In the genomic region with DNA sequence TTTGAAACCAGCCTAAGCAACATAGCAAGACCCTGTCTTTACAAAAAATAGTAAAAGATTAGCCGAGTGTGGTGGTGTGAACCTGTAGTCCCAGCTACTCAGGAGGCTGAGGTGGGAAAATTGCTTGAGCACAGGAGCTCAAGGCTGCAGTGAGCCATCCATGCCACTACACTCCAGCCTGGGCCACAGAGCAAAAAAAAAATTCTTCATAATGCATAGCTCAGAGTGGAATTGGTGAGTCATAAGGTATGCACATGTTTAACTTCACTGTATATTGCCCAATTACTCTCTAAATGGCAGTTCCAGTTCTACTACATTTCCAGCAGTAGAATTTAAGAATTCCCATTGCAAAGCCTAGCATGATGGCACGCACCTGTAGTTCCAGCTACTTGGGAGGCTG, we compare ENCODE assay signal across 10 cellular contexts. TPM values are rescaled to one million over a fixed set of nuclear protein-coding genes. Genes with fewer than 3 reads are reported as not detected.
A peak's percentile ranks its signal among the peaks of the same experiment; 100 is the strongest.
DNase-seq lines count a peak whose midpoint lies in the region; ATAC-seq lines count a peak whose summit lies in the region.
"Had no signal": no experiment of that assay in that cellular context is flagged by ENCODE, and none has a peak within 500 bp of the region (broad histone marks: within the 10 kb centered on the region; RNA-seq: fewer than 3 reads in every experiment).

No MANE protein-coding gene starts in this region.

- H3K27ac Mint-ChIP-seq in activated CD8-positive, alpha-beta memory T cell treated with anti-CD3 and anti-CD28 coated beads, Interleukin-2, amount 10 ng/mL, durations not matched to agents 7 days and 5 days, result no peak overlapping the region
- H3K27ac Mint-ChIP-seq: CD4-positive, CD25-positive, alpha-beta regulatory T cell had no signal

- ATAC-seq in stimulated activated naive CD8-positive, alpha-beta T cell treated with anti-CD3 and anti-CD28 coated beads, Interleukin-15, Interleukin-2, amounts not matched to agents 100 U/mL and 50 U/mL, for 24 hours, result peak; percentile 50
- ATAC-seq in HG03521 (IDR thresholded peaks at IDR 0.05; ENCODE audit: unreplicated experiment) (no peak), left ventricle myocardium superior (no peak)
- no peak for ATAC-seq in activated CD8-positive, alpha-beta memory T cell treated with anti-CD3 and anti-CD28 coated beads, Interleukin-2, amount 10 ng/mL, durations not matched to agents 7 days and 5 days

- peaks cover 2% of the 10 kb centered on the region for H3K36me3 Mint-ChIP-seq in activated CD8-positive, alpha-beta memory T cell treated with anti-CD3 and anti-CD28 coated beads, Interleukin-2, amount 10 ng/mL, durations not matched to agents 7 days and 5 days
- H3K36me3 Mint-ChIP-seq: CD4-positive, CD25-positive, alpha-beta regulatory T cell had no signal

- peak; percentile 28 for DNase-seq in activated effector memory CD4-positive, alpha-beta T cell treated with anti-CD3 and anti-CD28 coated beads, Interleukin-2, amount 50 U/mL, for 16 hours
- DNase-seq in activated effector memory CD4-positive, alpha-beta T cell treated with Interleukin-2 at 50 U/mL for 16 hours, result no peak
- DNase-seq in OCI-M1 (lab: John Stamatoyannopoulos, UW) (peak; percentile 68), epithelial cell of prostate (ENCODE audit: low read depth, low spot score) (peak; percentile 92), left ventricle myocardium superior (no peak)
- DNase-seq in stimulated activated naive CD8-positive, alpha-beta T cell treated with anti-CD3 and anti-CD28 coated beads, Interleukin-15, Interleukin-2, amounts not matched to agents 100 U/mL and 50 U/mL, for 24 hours, result peak; percentile 11
- DNase-seq in activated CD8-positive, alpha-beta memory T cell treated with anti-CD3 and anti-CD28 coated beads, Interleukin-2, amount 10 ng/mL, durations not matched to agents 7 days and 5 days, result no peak
- DNase-seq: CD4-positive, CD25-positive, alpha-beta regulatory T cell; NCI-H345 had no signal

- no peaks in the 10 kb centered on the region for H3K9me3 Mint-ChIP-seq in activated CD8-positive, alpha-beta memory T cell treated with anti-CD3 and anti-CD28 coated beads, Interleukin-2, amount 10 ng/mL, durations not matched to agents 7 days and 5 days (ENCODE audit: low read depth)

- no peak overlapping the region for H3K4me3 Mint-ChIP-seq in activated CD8-positive, alpha-beta memory T cell treated with anti-CD3 and anti-CD28 coated beads, Interleukin-2, amount 10 ng/mL, durations not matched to agents 7 days and 5 days
- H3K4me3 Mint-ChIP-seq: CD4-positive, CD25-positive, alpha-beta regulatory T cell had no signal

- intact Hi-C loops in left ventricle myocardium superior (cut with micrococcal nuclease), result no loop called here

- CTCF ChIA-PET in activated CD8-positive, alpha-beta memory T cell treated with anti-CD3 and anti-CD28 coated beads, Interleukin-2, amount 10 ng/mL, durations not matched to agents 7 days and 5 days (lab: Charles Lee), result interaction anchor here (0.7 to 2.5 kb wide), 4 partner anchors 16 to 50 kb away, joined by 3 to 10 read pairs (median 4); no protein-coding TSS in a partner anchor

- H3K27me3 Mint-ChIP-seq in activated CD8-positive, alpha-beta memory T cell treated with anti-CD3 and anti-CD28 coated beads, Interleukin-2, amount 10 ng/mL, durations not matched to agents 7 days and 5 days, result no peaks in the 10 kb centered on the region

- H3K27ac ChIP-seq in epithelial cell of prostate, result peak overlapping the region; percentile 42

- peaks cover 23% of the 10 kb centered on the region for H3K4me1 Mint-ChIP-seq in activated CD8-positive, alpha-beta memory T cell treated with anti-CD3 and anti-CD28 coated beads, Interleukin-2, amount 10 ng/mL, durations not matched to agents 7 days and 5 days

RNA-seq across cellular contexts. Expression of gene CLIP1, which starts 26.8 kb away (rescaled TPM):
- total RNA-seq in activated CD8-positive, alpha-beta memory T cell treated with anti-CD3 and anti-CD28 coated beads, Interleukin-2, amount 10 ng/mL, durations not matched to agents 7 days and 5 days, result 10 to 100 TPM; 56.2 to 75.7 TPM
- 93.3 TPM for total RNA-seq in left ventricle myocardium superior

RNA-seq across cellular contexts. Expression of gene ZCCHC8, which starts 51.4 kb away (rescaled TPM):
- total RNA-seq in activated CD8-positive, alpha-beta memory T cell treated with anti-CD3 and anti-CD28 coated beads, Interleukin-2, amount 10 ng/mL, durations not matched to agents 7 days and 5 days, result 10 to 100 TPM; 45.2 to 45.3 TPM
- 9.0 TPM for total RNA-seq in left ventricle myocardium superior

Comparison
In these comparisons a context has a peak if more than half of its experiments do, and no peak if none do; other contexts are left out.
1. DNase-seq: peak in activated effector memory CD4-positive, alpha-beta T cell treated with anti-CD3 and anti-CD28 coated beads, Interleukin-2, amount 50 U/mL, for 16 hours (single experiment), OCI-M1 (single experiment), epithelial cell of prostate (single experiment) and stimulated activated naive CD8-positive, alpha-beta T cell treated with anti-CD3 and anti-CD28 coated beads, Interleukin-15, Interleukin-2, amounts not matched to agents 100 U/mL and 50 U/mL, for 24 hours (single experiment); none in activated effector memory CD4-positive, alpha-beta T cell treated with Interleukin-2 at 50 U/mL for 16 hours (single experiment), activated CD8-positive, alpha-beta memory T cell treated with anti-CD3 and anti-CD28 coated beads, Interleukin-2, amount 10 ng/mL, durations not matched to agents 7 days and 5 days (single experiment) and left ventricle myocardium superior (single experiment).